ENCODE assay signal across 19 cellular contexts in genomic region chr5:21184566-21184965, GRCh38.
DNase-seq lines count a peak whose midpoint lies in the region; ATAC-seq and TF ChIP-seq lines count a peak whose summit lies in the region.
"Had no signal": no experiment of that assay in that cellular context is flagged by ENCODE, and none has a peak within 500 bp of the region (broad histone marks: within the 10 kb centered on the region; RNA-seq: fewer than 3 reads in every experiment).

No MANE protein-coding gene starts in this region.

- no peak for ATAC-seq in HG03196 (IDR thresholded peaks at IDR 0.05; ENCODE audit: unreplicated experiment)
- ATAC-seq: A549 had no signal

- no peaks in the 10 kb centered on the region for H3K9me3 Mint-ChIP-seq in osteocyte (ENCODE audit: unreplicated experiment)

- H3K4me1 Mint-ChIP-seq in osteocyte (ENCODE audit: unreplicated experiment): peaks cover 19% of the 10 kb centered on the region
- H3K4me1 Mint-ChIP-seq: CD14-positive monocyte; CD8-positive, alpha-beta memory T cell had no signal

- in situ Hi-C loops in G401 (cut with HindIII; ENCODE audit: low sequenced_read_pairs): no loop called here

- H3K4me3 Mint-ChIP-seq in osteocyte (ENCODE audit: unreplicated experiment): no peak overlapping the region
- H3K4me3 Mint-ChIP-seq: CD14-positive monocyte; CD4-positive, alpha-beta T cell; CD8-positive, alpha-beta memory T cell had no signal

- peak overlapping the region; percentile 47 for H3K27ac Mint-ChIP-seq in osteocyte (ENCODE audit: unreplicated experiment)
- H3K27ac Mint-ChIP-seq: CD14-positive monocyte; CD4-positive, alpha-beta T cell; CD8-positive, alpha-beta memory T cell had no signal

- no peaks in the 10 kb centered on the region for H3K27me3 Mint-ChIP-seq in osteocyte (ENCODE audit: unreplicated experiment)
- H3K27me3 Mint-ChIP-seq: CD4-positive, alpha-beta T cell; CD8-positive, alpha-beta memory T cell had no signal

- H3K36me3 Mint-ChIP-seq in osteocyte (ENCODE audit: unreplicated experiment): no peaks in the 10 kb centered on the region
- H3K36me3 Mint-ChIP-seq: CD14-positive monocyte; CD8-positive, alpha-beta memory T cell had no signal

- DNase-seq in M059J (ENCODE audit: low read depth) (peak; percentile 40), dedifferentiated amniotic fluid mesenchymal stem cell (ENCODE audit: extremely low spot score) (peak; percentile 65), fibroblast of gingiva (ENCODE audit: low read depth) (peak; percentile 32), osteocyte (ENCODE audit: extremely low spot score, unreplicated experiment) (no peak), NCI-H2171 treated with DMSO at 0.1 percent for 48 hours (lab: John Stamatoyannopoulos, UW) (no peak), G401 (ENCODE audit: low spot score) (no peak)
- DNase-seq: ACHN; AML-193; BE2C; CD4-positive, alpha-beta T cell; CD8-positive, alpha-beta memory T cell; DMS53; DMS79 treated with DMSO at 0.1 percent for 48 hours; GM23248; H7; HCEC 1CT had no signal

- TF ChIP-seq CTCF in osteocyte (IDR thresholded peaks at IDR 0.05): no peak

Comparison
In these comparisons a context has a peak if more than half of its experiments do, and no peak if none do; other contexts are left out.
1. DNase-seq: peak in M059J (single experiment), dedifferentiated amniotic fluid mesenchymal stem cell (single experiment) and fibroblast of gingiva (single experiment); none in osteocyte (single experiment), NCI-H2171 treated with DMSO at 0.1 percent for 48 hours (single experiment) and G401 (single experiment).